27 cellular contexts compared by ENCODE assay signal in genomic region chr1:21854751-21855131, GRCh38. TPM values are rescaled to one million over a fixed set of nuclear protein-coding genes. Genes with fewer than 3 reads are reported as not detected.
"Had no signal": no experiment of that assay in that cellular context is flagged by ENCODE, and none has a peak within 500 bp of the region (broad histone marks: within the 10 kb centered on the region; RNA-seq: fewer than 3 reads in every experiment).

No MANE protein-coding gene starts in this region.

- H3K27ac ChIP-seq: colonic mucosa, epithelial cell of prostate, foreskin keratinocyte, heart right ventricle, left lung, lower lobe of right lung had no signal

- H3K27ac Mint-ChIP-seq: dendritic cell treated with granulocyte-macrophage colony-stimulating factor and Interleukin-4, amounts not matched to agents 40 ng/mL and 50 ng/mL, for 4 days; endodermal cell had no signal

- H3K27me3 ChIP-seq: colonic mucosa, esophagus squamous epithelium, foreskin keratinocyte, heart right ventricle, left lung had no signal

- H3K4me1 ChIP-seq: colonic mucosa, esophagus squamous epithelium, foreskin keratinocyte, left lung, lower lobe of right lung had no signal

- DNase-seq: colonic mucosa; cortex of kidney; effector CD8-positive, alpha-beta T cell; effector memory CD8-positive, alpha-beta T cell; endodermal cell; erythroblast; esophagus squamous epithelium; foreskin keratinocyte; glutamatergic neuron; head of caudate nucleus; heart right ventricle; hippocampal formation; left cardiac atrium; left ventricle myocardium superior; lower lobe of right lung; mesenchymal stem cell; midbrain had no signal

- H3K9me3 ChIP-seq: colonic mucosa, esophagus squamous epithelium, heart right ventricle, left lung, lower lobe of right lung had no signal

- ATAC-seq: effector memory CD8-positive, alpha-beta T cell; esophagus mucosa; foreskin keratinocyte; left lung; left ventricle myocardium superior; lower lobe of right lung had no signal

- H3K4me3 Mint-ChIP-seq: dendritic cell treated with granulocyte-macrophage colony-stimulating factor and Interleukin-4, amounts not matched to agents 40 ng/mL and 50 ng/mL, for 4 days; effector memory CD8-positive, alpha-beta T cell; endodermal cell had no signal

- H3K9me3 Mint-ChIP-seq: dendritic cell treated with granulocyte-macrophage colony-stimulating factor and Interleukin-4, amounts not matched to agents 40 ng/mL and 50 ng/mL, for 4 days; effector memory CD8-positive, alpha-beta T cell; endodermal cell had no signal

- H3K4me1 Mint-ChIP-seq: endodermal cell had no signal

- H3K27me3 Mint-ChIP-seq: dendritic cell treated with granulocyte-macrophage colony-stimulating factor and Interleukin-4, amounts not matched to agents 40 ng/mL and 50 ng/mL, for 4 days had no signal

- H3K4me3 ChIP-seq: colonic mucosa, esophagus squamous epithelium, heart right ventricle, left lung, lower lobe of right lung had no signal

RNA-seq across cellular contexts. Expression of gene LDLRAD2, which starts 42.7 kb away (rescaled TPM):
- total RNA-seq: dermis microvascular lymphatic vessel endothelial cell, esophagus squamous epithelium, foreskin keratinocyte, frontal cortex, glomerular endothelial cell, kidney epithelial cell, lung microvascular endothelial cell, mononuclear cell had no signal
